8 cellular contexts compared by ENCODE assay signal in genomic region chr7:56033671-56034432, GRCh38. TPM values are rescaled to one million over a fixed set of nuclear protein-coding genes. Genes with fewer than 3 reads are reported as not detected.
A peak's percentile ranks its signal among the peaks of the same experiment; 100 is the strongest.
DNase-seq lines count a peak whose midpoint lies in the region; ATAC-seq and TF ChIP-seq lines count a peak whose summit lies in the region.

No MANE protein-coding gene starts in this region.

- peak overlapping the region; percentile 44 for H3K4me2 ChIP-seq in KMS-11

- TF ChIP-seq EP300 in gastroesophageal sphincter (IDR thresholded peaks at IDR 0.05) = no peak

- H3K4me3 ChIP-seq in KMS-11 (IDR thresholded peaks at IDR 0.05; ENCODE audit: insufficient read depth, low read depth, low read length) (no peak overlapping the region), gastroesophageal sphincter (peak overlapping the region; percentile 56 to 58), thoracic aorta (peak overlapping the region; percentile 89)

- peaks cover 23% of the 10 kb centered on the region for H3K79me2 ChIP-seq in KMS-11 (ENCODE audit: insufficient read depth, low read depth)

- peak overlapping the region; percentile 98 for H2AFZ ChIP-seq in KMS-11 (ENCODE audit: low read depth)

- H3K27ac ChIP-seq in KMS-11 = peak overlapping the region; percentile 70
- peak overlapping the region in 2 of 4 donors; percentile 25 to 48 for H3K27ac ChIP-seq in gastroesophageal sphincter
- no peak overlapping the region for H3K27ac ChIP-seq in thoracic aorta

- DNase-seq in ELR (ENCODE audit: low read depth) = peak; percentile 76
- peak; percentile 90 to 97 for DNase-seq in SHP77 (lab: John Stamatoyannopoulos, UW)
- DNase-seq in activated effector memory CD4-positive, alpha-beta T cell treated with anti-CD3 and anti-CD28 coated beads, Interleukin-2, amount 50 U/mL, for 16 hours = peak; percentile 87
- peak; percentile 22 for DNase-seq in occipital lobe (lab: John Stamatoyannopoulos, UW)
- no peak for DNase-seq in thoracic aorta (ENCODE audit: low spot score)

- no peaks in the 10 kb centered on the region for H3K36me3 ChIP-seq in KMS-11 (ENCODE audit: insufficient read depth)
- H3K36me3 ChIP-seq in gastroesophageal sphincter = peaks cover 0 to 16% of the 10 kb centered on the region in 2 donors
- H3K36me3 ChIP-seq in thoracic aorta = no peaks in the 10 kb centered on the region

- ATAC-seq in GM21825 (IDR thresholded peaks at IDR 0.05; ENCODE audit: unreplicated experiment) = peak; percentile 93
- peak; percentile 75 for ATAC-seq in gastroesophageal sphincter
- ATAC-seq in thoracic aorta (ENCODE audit: insufficient number of reproducible peaks, low FRiP score, low read depth) = no peak

- H3K9ac ChIP-seq in KMS-11 = peak overlapping the region; percentile 56

- H3K4me1 ChIP-seq in KMS-11 (ENCODE audit: low read depth, poor library complexity, severe bottlenecking) (peaks cover 18% of the 10 kb centered on the region), gastroesophageal sphincter (peaks cover 0 to 8% (median 0%) of the 10 kb centered on the region in 3 donors), thoracic aorta (ENCODE audit: control insufficient read depth in 1 of 2, low read depth in 2 of 2) (no peaks in the 10 kb centered on the region)

- TF ChIP-seq CTCF in KMS-11 (conservative IDR thresholded peaks at IDR 0.05; ENCODE audit: low read depth, low read length) (peak; percentile 34; the same call in 1 of the 2 replicates), gastroesophageal sphincter (IDR thresholded peaks at IDR 0.05) (peak in 2 of 4 experiments; percentile 29 to 49), thoracic aorta (IDR thresholded peaks at IDR 0.05) (peak; percentile 34)

- H4K20me1 ChIP-seq in KMS-11 (ENCODE audit: insufficient read depth) = no peaks in the 10 kb centered on the region

- H3K9me3 ChIP-seq in gastroesophageal sphincter (no peaks in the 10 kb centered on the region), thoracic aorta (no peaks in the 10 kb centered on the region)

- no peak for TF ChIP-seq POLR2A in gastroesophageal sphincter (IDR thresholded peaks at IDR 0.05)

- WGBS in gastroesophageal sphincter (ENCODE audit: low coverage in 1 of 2), 2 donors = 1 to 7% methylated on average over 6 to 18 of the region's 27 CpGs

- H3K27me3 ChIP-seq in KMS-11 (ENCODE audit: insufficient read depth, low read depth) (no peaks in the 10 kb centered on the region), gastroesophageal sphincter (no peaks in the 10 kb centered on the region), thoracic aorta (replicated peaks; ENCODE audit: insufficient read depth) (no peaks in the 10 kb centered on the region)

RNA-seq across cellular contexts. Expression of gene PSPH, which starts 17.4 kb away (rescaled TPM):
- total RNA-seq in gastroesophageal sphincter (10 to 100 TPM in 1 of 4 donors, 1 to 10 TPM in 3; 6.9 to 13.5 (median 8.6) TPM), occipital lobe (19.8 TPM), thoracic aorta (1 to 10 TPM; 5.1 to 5.8 TPM)

RNA-seq across cellular contexts. Expression of gene CCT6A, which starts 17.7 kb away (rescaled TPM):
- total RNA-seq in gastroesophageal sphincter (100 to 1,000 TPM in 2 of 4 donors, 10 to 100 TPM in 2; 88.3 to 138 (median 116) TPM), occipital lobe (189 TPM), thoracic aorta (10 to 100 TPM; 41.8 to 96.9 TPM)

RNA-seq across cellular contexts. Expression of gene SUMF2, which starts 30.2 kb away (rescaled TPM):
- total RNA-seq in gastroesophageal sphincter (100 to 1,000 TPM in 1 of 4 donors, 10 to 100 TPM in 3; 84.2 to 117 (median 88.6) TPM), occipital lobe (71.3 TPM), thoracic aorta (100 to 1,000 TPM; 102 to 151 TPM)

RNA-seq across cellular contexts. Expression of gene PHKG1, which starts 58.9 kb away (rescaled TPM):
- total RNA-seq in gastroesophageal sphincter (1 to 10 TPM in 2 of 4 donors, not detected in 2; 1.9 to 2.1 TPM), occipital lobe (3.6 TPM), thoracic aorta (10 to 100 TPM in 1 of 2 donors, 1 to 10 TPM in 1; 6.0 to 10.9 TPM)
